In genomic region chr2:151197184-151198070, GRCh38 we compare ENCODE assay signal across 9 cellular contexts.
"Had no signal": no experiment of that assay in that cellular context is flagged by ENCODE, and none has a peak within 500 bp of the region (broad histone marks: within the 10 kb centered on the region; RNA-seq: fewer than 3 reads in every experiment).

No MANE protein-coding gene starts in this region.

- ATAC-seq: activated T-cell treated with anti-CD3 and anti-CD28 coated beads, Interleukin-2, amount 50 U/mL, for 72 hours; stimulated activated naive CD8-positive, alpha-beta T cell treated with anti-CD3 and anti-CD28 coated beads, Interleukin-15, Interleukin-2, amounts not matched to agents 100 U/mL and 50 U/mL, for 24 hours had no signal

- DNase-seq: activated CD4-positive, alpha-beta T cell treated with anti-CD3 and anti-CD28 coated beads, Interleukin-2, amount 50 U/mL, for 1 hour; activated CD4-positive, CD25-positive, alpha-beta regulatory T cell treated with anti-CD3 and anti-CD28 coated beads, Interleukin-2, amount 50 U/mL, for 72 hours; activated gamma-delta T cell; activated T-cell treated with anti-CD3 and anti-CD28 coated beads, Interleukin-2, amount 50 U/mL, for 72 hours; colonic mucosa; hippocampal formation; islet precursor cell; occipital lobe; stimulated activated naive CD8-positive, alpha-beta T cell treated with anti-CD3 and anti-CD28 coated beads, Interleukin-15, Interleukin-2, amounts not matched to agents 100 U/mL and 50 U/mL, for 24 hours had no signal
